In the genomic region with DNA sequence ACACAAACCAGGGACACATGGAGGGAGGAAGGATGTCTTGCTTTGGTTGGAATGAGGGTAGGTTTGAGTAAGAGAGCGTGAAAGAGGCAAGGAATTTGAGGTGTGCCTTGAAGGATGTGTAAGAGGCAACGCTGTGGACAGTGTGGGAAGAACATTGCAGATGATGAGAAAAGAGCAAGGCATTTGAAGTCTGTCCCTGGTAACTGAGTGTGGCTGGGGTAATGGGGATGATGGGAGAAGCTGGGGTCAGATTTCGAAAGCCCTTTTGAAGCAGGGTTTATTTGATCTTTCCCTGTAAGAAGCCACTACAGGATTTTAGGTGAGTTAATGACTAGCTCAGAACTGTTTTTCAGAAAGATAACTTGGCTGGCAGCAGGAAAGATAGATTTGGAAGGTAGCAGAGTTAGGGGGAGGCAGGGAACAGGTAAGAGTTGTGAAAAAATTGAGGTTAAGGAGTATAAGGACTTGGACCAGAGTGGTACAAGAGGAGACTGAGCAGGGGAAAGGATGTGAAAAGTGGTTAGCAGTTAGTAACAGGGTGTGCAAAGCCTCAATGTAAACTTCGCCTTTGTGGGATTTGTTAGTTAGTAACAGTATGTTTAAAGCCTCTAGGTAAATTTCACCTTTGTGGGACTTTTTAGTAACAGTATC, we compare ENCODE assay signal across 26 cellular contexts. TPM values are rescaled to one million over a fixed set of nuclear protein-coding genes. Genes with fewer than 3 reads are reported as not detected.
DNase-seq lines count a peak whose midpoint lies in the region; ATAC-seq, FAIRE-seq and TF ChIP-seq lines count a peak whose summit lies in the region.
"Had no signal": no experiment of that assay in that cellular context is flagged by ENCODE, and none has a peak within 500 bp of the region (broad histone marks: within the 10 kb centered on the region; RNA-seq: fewer than 3 reads in every experiment).

No MANE protein-coding gene starts in this region.

- no peak overlapping the region for H2AK5ac ChIP-seq in H9 (ENCODE audit: insufficient read length, low read length)

- no peaks in the 10 kb centered on the region for H3K23me2 ChIP-seq in H9 (ENCODE audit: insufficient read length, low read depth, low read length, poor library complexity, severe bottlenecking)

- intact Hi-C loops in HepG2 (cut with micrococcal nuclease; ENCODE audit: unreplicated experiment) (no loop called here), upper lobe of right lung (cut with DNase I) (no loop called here)

- no peak overlapping the region for H3K4me2 ChIP-seq in H9 (ENCODE audit: insufficient read depth, insufficient read length, low read length)
- H3K4me2 ChIP-seq in HepG2 (ENCODE audit: low read depth, low read length), result peak overlapping the region; percentile 49

- no peak overlapping the region for H3T11ph ChIP-seq in H9 (ENCODE audit: low read length)

- peaks cover 15 to 42% of the 10 kb centered on the region in 2 experiments for H3K36me3 ChIP-seq in HepG2 (replicated peaks in 1 of 2; ENCODE audit: control insufficient read depth in 1 of 2, insufficient read depth in 2 of 2, low read length in 2 of 2)
- H3K36me3 ChIP-seq in upper lobe of right lung, result no peaks in the 10 kb centered on the region
- H3K36me3 ChIP-seq: Peyer's patch, vagina had no signal

- H3K36me3 Mint-ChIP-seq in H9 (ENCODE audit: insufficient read depth in 1 of 3, low read depth in 3 of 3), result peaks cover 0 to 5% (median 0%) of the 10 kb centered on the region in 3 experiments; a peak in 4 of 7 replicates
- peaks cover 3% of the 10 kb centered on the region; the same call in 1 of the 2 replicates for H3K36me3 Mint-ChIP-seq in WTC11
- H3K36me3 Mint-ChIP-seq: CD4-positive, alpha-beta memory T cell; stimulated activated memory B cell treated with anti-CD40 and anti-IgM and Interleukin-4, amounts not matched to agents 10 μg/mL and 1 μg/mL and 100 μg/mL, for 72 hours had no signal

- H3K9me3 Mint-ChIP-seq in H9 (no peaks in the 10 kb centered on the region), WTC11 (no peaks in the 10 kb centered on the region)
- H3K9me3 Mint-ChIP-seq in stimulated activated naive CD8-positive, alpha-beta T cell treated with anti-CD3 and anti-CD28 coated beads, Interleukin-15, amount 100 ng/mL, for 72 hours, result no peaks in the 10 kb centered on the region
- H3K9me3 Mint-ChIP-seq: activated naive CD4-positive, alpha-beta T cell treated with anti-CD3 and anti-CD28 coated beads, Interleukin-2, amount 50 U/mL, for 72 hours; activated T-helper 17 cell treated with anti-CD3 and anti-CD28 coated beads, Interleukin-2, amount 50 U/mL, for 72 hours; CD4-positive, alpha-beta memory T cell; IgD-negative memory B cell; neural crest cell; stimulated activated memory B cell treated with anti-CD40 and anti-IgM and Interleukin-4, amounts not matched to agents 10 μg/mL and 1 μg/mL and 100 μg/mL, for 72 hours had no signal

- H3K27ac Mint-ChIP-seq in H9, result peak overlapping the region; percentile 11 to 66 (median 42); a peak in 5 of 7 replicates
- H3K27ac Mint-ChIP-seq in WTC11, result peak overlapping the region; percentile 33
- H3K27ac Mint-ChIP-seq in stimulated activated naive CD8-positive, alpha-beta T cell treated with anti-CD3 and anti-CD28 coated beads, Interleukin-15, amount 100 ng/mL, for 72 hours, result no peak overlapping the region
- H3K27ac Mint-ChIP-seq: activated naive CD4-positive, alpha-beta T cell treated with anti-CD3 and anti-CD28 coated beads, Interleukin-2, amount 50 U/mL, for 72 hours; activated T-helper 17 cell treated with anti-CD3 and anti-CD28 coated beads, Interleukin-2, amount 50 U/mL, for 72 hours; stimulated activated memory B cell treated with anti-CD40 and anti-IgM and Interleukin-4, amounts not matched to agents 10 μg/mL and 1 μg/mL and 100 μg/mL, for 72 hours had no signal

- H3K27me3 Mint-ChIP-seq in H9 (ENCODE audit: low read depth) (no peaks in the 10 kb centered on the region), WTC11 (ENCODE audit: low read depth) (no peaks in the 10 kb centered on the region)
- peaks cover 8% of the 10 kb centered on the region for H3K27me3 Mint-ChIP-seq in stimulated activated naive CD8-positive, alpha-beta T cell treated with anti-CD3 and anti-CD28 coated beads, Interleukin-15, amount 100 ng/mL, for 72 hours
- H3K27me3 Mint-ChIP-seq: CD4-positive, alpha-beta memory T cell had no signal

- no peaks in the 10 kb centered on the region for H3K79me2 ChIP-seq in H9 (ENCODE audit: insufficient read depth, low read length)
- peaks cover 97% of the 10 kb centered on the region for H3K79me2 ChIP-seq in HepG2 (ENCODE audit: insufficient read depth, low read length)

- H3K27me3 ChIP-seq in H9 (ENCODE audit: insufficient read depth, low read length) (no peaks in the 10 kb centered on the region), HepG2 (ENCODE audit: control insufficient read depth in 1 of 2, insufficient read depth in 2 of 2, low read length in 2 of 2) (no peaks in the 10 kb centered on the region), upper lobe of right lung (no peaks in the 10 kb centered on the region)
- H3K27me3 ChIP-seq: body of pancreas, Peyer's patch, SJCRH30, vagina had no signal

- WGBS in H9 (ENCODE audit: extremely low coverage, insufficient read length, low lambda C conversion rate), result 100% methylated on average over 1 of the region's 4 CpGs
- WGBS in HepG2 (ENCODE audit: low lambda C conversion rate), result 58% methylated on average over 4 of the region's 4 CpGs

- no peak for TF ChIP-seq POLR2A in HepG2 (IDR thresholded peaks at IDR 0.05; ENCODE audit: insufficient read depth in 1 of 2, low read depth in 2 of 2, low read length in 2 of 2)

- TF ChIP-seq EP300 in HepG2 (IDR thresholded peaks at IDR 0.05; ENCODE audit: low read depth in 2 of 2, low read length in 2 of 2), result peak in 1 of 2 experiments; percentile 44; a peak in 1 of 4 replicates
- TF ChIP-seq EP300 in HepG2 (CRISPR knock-in tag; IDR thresholded peaks at IDR 0.05; ENCODE audit: borderline replicate concordance), result no peak

- no peak overlapping the region for H2BK12ac ChIP-seq in H9 (ENCODE audit: insufficient read length, low read depth, low read length)

- H3K27ac ChIP-seq in H9 (ENCODE audit: insufficient read length, low read depth, low read length) (no peak overlapping the region), HepG2 (ENCODE audit: extremely low read length, insufficient read depth, low read length) (no peak overlapping the region), upper lobe of right lung (no peak overlapping the region)
- H3K27ac ChIP-seq: body of pancreas, Peyer's patch, SJCRH30, vagina had no signal

- H3K79me1 ChIP-seq in H9 (ENCODE audit: insufficient read depth, low read depth, low read length, poor library complexity, severe bottlenecking), result no peaks in the 10 kb centered on the region

- TF ChIP-seq RAD21 in HepG2 (CRISPR knock-in tag; IDR thresholded peaks at IDR 0.05), result no peak

- no peak overlapping the region for H3K23ac ChIP-seq in H9 (ENCODE audit: insufficient read length, low read depth, low read length)

- DNase-seq in H9 (no peak), WTC11 (ENCODE audit: low spot score) (no peak), HepG2 (ENCODE audit: low spot score) (peak; percentile 58), upper lobe of right lung (no peak), germinal center (ENCODE audit: low spot score) (no peak)
- DNase-seq in stimulated activated naive CD8-positive, alpha-beta T cell treated with anti-CD3 and anti-CD28 coated beads, Interleukin-15, amount 100 ng/mL, for 72 hours, result no peak
- DNase-seq: activated CD4-positive, alpha-beta T cell treated with anti-CD3 and anti-CD28 coated beads, Interleukin-2, amount 50 U/mL, for 1 hour; body of pancreas; CD4-positive, alpha-beta memory T cell; glutamatergic neuron; GOT3; left colon; NCI-H1105 treated with DMSO at 0.1 percent for 48 hours; NCI-H2081; NCI-H510A; Peyer's patch; SJCRH30 had no signal

- H2BK5ac ChIP-seq in H9 (ENCODE audit: insufficient read length, low read length), result no peak overlapping the region

- H3K4me3 Mint-ChIP-seq in H9 (no peak overlapping the region), WTC11 (no peak overlapping the region)
- no peak overlapping the region for H3K4me3 Mint-ChIP-seq in stimulated activated naive CD8-positive, alpha-beta T cell treated with anti-CD3 and anti-CD28 coated beads, Interleukin-15, amount 100 ng/mL, for 72 hours
- H3K4me3 Mint-ChIP-seq: activated T-helper 17 cell treated with anti-CD3 and anti-CD28 coated beads, Interleukin-2, amount 50 U/mL, for 72 hours; IgD-negative memory B cell; neural crest cell; stimulated activated memory B cell treated with anti-CD40 and anti-IgM and Interleukin-4, amounts not matched to agents 10 μg/mL and 1 μg/mL and 100 μg/mL, for 72 hours had no signal

- H4K20me1 ChIP-seq in H9 (ENCODE audit: control insufficient read depth, insufficient read depth, insufficient read length) (no peaks in the 10 kb centered on the region), HepG2 (ENCODE audit: insufficient read depth, low read length) (peaks cover 9% of the 10 kb centered on the region)

- H4K91ac ChIP-seq in H9 (ENCODE audit: insufficient read length, low read depth, low read length), result no peak overlapping the region

- H3K4me3 ChIP-seq in HepG2 (replicated peaks in 1 of 3; ENCODE audit: insufficient read depth in 1 of 3, low read depth in 2 of 3, low read length in 3 of 3), result no peak overlapping the region
- no peak overlapping the region for H3K4me3 ChIP-seq in upper lobe of right lung
- H3K4me3 ChIP-seq: body of pancreas, GM12878, Peyer's patch, SJCRH30, vagina had no signal

- H2AFZ ChIP-seq in H9 (ENCODE audit: low read length) (no peak overlapping the region), HepG2 (ENCODE audit: low read length) (no peak overlapping the region)

- H2BK15ac ChIP-seq in H9 (ENCODE audit: low read depth, low read length), result no peak overlapping the region

- TF ChIP-seq CTCF in H9 (conservative IDR thresholded peaks at IDR 0.05), result no peak
- no peak for TF ChIP-seq CTCF in WTC11 (IDR thresholded peaks at IDR 0.05)
- no peak for TF ChIP-seq CTCF in HepG2 (CRISPR knock-in tag; IDR thresholded peaks at IDR 0.05)
- TF ChIP-seq CTCF in upper lobe of right lung (IDR thresholded peaks at IDR 0.05), result no peak

- CTCF ChIA-PET in WTC11 (lab: Charles Lee), result no interaction called here
- CTCF ChIA-PET in HepG2 (lab: Yijun Ruan, JAX; ENCODE audit: low intra/inter-chr PET ratio, low total read pairs), result no interaction called here

- no peak overlapping the region for H3K14ac ChIP-seq in H9 (ENCODE audit: insufficient read depth, low read length)

- H3K4me1 ChIP-seq in H9 (ENCODE audit: insufficient read depth, low read length), result no peaks in the 10 kb centered on the region; the same call in 1 of the 2 replicates
- peaks cover 96% of the 10 kb centered on the region for H3K4me1 ChIP-seq in HepG2 (ENCODE audit: insufficient read depth, low read length)
- peaks cover 15% of the 10 kb centered on the region for H3K4me1 ChIP-seq in upper lobe of right lung

- no peak overlapping the region for H3K4ac ChIP-seq in H9 (ENCODE audit: low read depth, low read length)

- ATAC-seq in WTC11 (peak; percentile 66), HepG2 (peak; percentile 84), upper lobe of right lung (peak; percentile 70), HG03196 (IDR thresholded peaks at IDR 0.05; ENCODE audit: unreplicated experiment) (no peak)
- no peak for ATAC-seq in stimulated activated naive CD8-positive, alpha-beta T cell treated with anti-CD3 and anti-CD28 coated beads, Interleukin-15, amount 100 ng/mL, for 72 hours
- ATAC-seq: activated naive CD4-positive, alpha-beta T cell treated with anti-CD3 and anti-CD28 coated beads, Interleukin-2, amount 50 U/mL, for 72 hours; activated T-helper 17 cell treated with anti-CD3 and anti-CD28 coated beads, Interleukin-2, amount 50 U/mL, for 72 hours; body of pancreas; GM12878; left colon; stimulated activated memory B cell treated with anti-CD40 and anti-IgM and Interleukin-4, amounts not matched to agents 10 μg/mL and 1 μg/mL and 100 μg/mL, for 72 hours had no signal

- no peak overlapping the region for H3K56ac ChIP-seq in H9 (ENCODE audit: insufficient read length, low read depth, low read length)

- no peak overlapping the region for H4K5ac ChIP-seq in H9 (ENCODE audit: insufficient read length, low read depth, low read length)

- in situ Hi-C loops in HepG2 (cut with HindIII; ENCODE audit: extremely low pct_ligation_motif_present, low pct_unique_long_range_greater_than_20kb), result no loop called here

- FAIRE-seq in HepG2 (lab: Jason Lieb, UNC), result peak; percentile 82
- FAIRE-seq: colon, GM12878 had no signal

- no peak overlapping the region for H3K9ac ChIP-seq in H9 (ENCODE audit: extremely low read depth, insufficient read length, low read length)
- H3K9ac ChIP-seq in HepG2 (ENCODE audit: insufficient read depth, low read depth, low read length), result no peak overlapping the region

- POLR2A ChIA-PET in WTC11 (lab: Charles Lee) (no interaction called here), HepG2 (lab: Yijun Ruan, JAX) (interaction anchor here (0.9 to 1.2 kb wide), 3 partner anchors 8 to 36 kb away, joined by 3 to 4 read pairs (median 3); no protein-coding TSS in a partner anchor)

- BruUV-seq in HepG2 (replicated peaks; lab: Mats Ljungman, UMichigan), result no TSS peak

- no peak overlapping the region for H2BK20ac ChIP-seq in H9 (ENCODE audit: low read depth, low read length, poor library complexity, severe bottlenecking)

- H3K9me3 ChIP-seq in H9 (ENCODE audit: control insufficient read depth, low read depth, low read length), result no peaks in the 10 kb centered on the region
- H3K9me3 ChIP-seq in HepG2 (ENCODE audit: low read length), result no peaks in the 10 kb centered on the region
- H3K9me3 ChIP-seq in upper lobe of right lung, result no peaks in the 10 kb centered on the region
- H3K9me3 ChIP-seq: body of pancreas, Peyer's patch, SJCRH30, vagina had no signal

- peaks cover 10 to 13% of the 10 kb centered on the region in 2 experiments for H3K4me1 Mint-ChIP-seq in H9
- H3K4me1 Mint-ChIP-seq in WTC11, result peaks cover 27% of the 10 kb centered on the region
- peaks cover 26% of the 10 kb centered on the region for H3K4me1 Mint-ChIP-seq in stimulated activated naive CD8-positive, alpha-beta T cell treated with anti-CD3 and anti-CD28 coated beads, Interleukin-15, amount 100 ng/mL, for 72 hours

- no peak overlapping the region for H2BK120ac ChIP-seq in H9 (ENCODE audit: low read depth, low read length, poor library complexity, severe bottlenecking)

- H4K8ac ChIP-seq in H9 (replicated peaks; ENCODE audit: insufficient read length, low read depth, low read length), result no peak overlapping the region

- no peak overlapping the region for H3K18ac ChIP-seq in H9 (ENCODE audit: insufficient read length, low read depth, low read length)

RNA-seq across cellular contexts. Expression of a gene that starts 17.7 kb away (rescaled TPM):
- total RNA-seq in H9 (2021) (79.7 and 82.3 TPM in 2 replicates), WTC11 (2021) (125 to 127 TPM (median 125 TPM) in 3 replicates), HepG2 (2016; rRNA removed; fragmentation: Illumina TruSeq; extraction: Trizol) (85.4 and 102 TPM in 2 replicates), upper lobe of right lung (316 TPM)
- 31.3 and 33.8 TPM in 2 replicates for total RNA-seq in HepG2 (2016; cell fraction: cytosol; rRNA removed; fragmentation: Illumina TruSeq; extraction: Trizol; ENCODE audit: low read depth)
- 82.8 and 99.8 TPM in 2 replicates for total RNA-seq in HepG2 (2016; cell fraction: insoluble cytoplasmic fraction; rRNA removed; fragmentation: Illumina TruSeq; extraction: Trizol)
- total RNA-seq in HepG2 (2016; cell fraction: membrane; rRNA removed; fragmentation: Illumina TruSeq; extraction: Trizol), result 24.5 and 25.3 TPM in 2 replicates
- total RNA-seq in HepG2 (2016; cell fraction: nucleus; rRNA removed; fragmentation: Illumina TruSeq; extraction: Trizol), result 238 and 263 TPM in 2 replicates
- 116 and 119 TPM in 2 replicates for polyA plus RNA-seq in HepG2 (2011; rRNA removed)
- polyA plus RNA-seq in HepG2 (2011; cell fraction: cytosol; rRNA removed), result 80.3 and 114 TPM in 2 replicates
- polyA plus RNA-seq in HepG2 (2011; cell fraction: nucleus; rRNA removed), result 157 and 177 TPM in 2 replicates
- 163 and 168 TPM in 2 replicates for polyA plus RNA-seq in HepG2 (2012)
- polyA plus RNA-seq in HepG2 (2016; cell fraction: cytosol; fragmentation: Illumina TruSeq; extraction: Trizol; ENCODE audit: low read depth), result 1.2 and 1.7 TPM in 2 replicates
- polyA plus RNA-seq in HepG2 (2016; cell fraction: insoluble cytoplasmic fraction; fragmentation: Illumina TruSeq; extraction: Trizol; ENCODE audit: low read depth), result 32.6 and 33.9 TPM in 2 replicates
- polyA plus RNA-seq in HepG2 (2016; cell fraction: membrane; fragmentation: Illumina TruSeq; extraction: Trizol; ENCODE audit: low read depth), result 2.6 and 3.8 TPM in 2 replicates
- polyA plus RNA-seq in HepG2 (2016; cell fraction: nucleus; fragmentation: Illumina TruSeq; extraction: Trizol; ENCODE audit: insufficient read depth, low read depth), result 41.1 and 45.1 TPM in 2 replicates
- 15.6 and 209 TPM in 2 replicates for polyA minus RNA-seq in HepG2 (2011; rRNA and poly(A)+ RNA removed; ENCODE audit: low replicate concordance)
- 248 and 267 TPM in 2 replicates for polyA minus RNA-seq in HepG2 (2011; cell fraction: cytosol; rRNA and poly(A)+ RNA removed)
- polyA minus RNA-seq in HepG2 (2011; cell fraction: nucleus; rRNA and poly(A)+ RNA removed), result 1,476 and 1,554 TPM in 2 replicates

Comparison
In these comparisons a context has a peak if more than half of its experiments do, and no peak if none do; other contexts are left out.
1. H3K27ac Mint-ChIP-seq: peak in H9 (3 of 3) and WTC11 (single experiment); none in stimulated activated naive CD8-positive, alpha-beta T cell treated with anti-CD3 and anti-CD28 coated beads, Interleukin-15, amount 100 ng/mL, for 72 hours (0 of 2).
2. ATAC-seq: peak in WTC11 (single experiment), HepG2 (single experiment) and upper lobe of right lung (single experiment); none in HG03196 (single experiment) and stimulated activated naive CD8-positive, alpha-beta T cell treated with anti-CD3 and anti-CD28 coated beads, Interleukin-15, amount 100 ng/mL, for 72 hours (single experiment).